9 cellular contexts compared by ENCODE assay signal in the genomic region with DNA sequence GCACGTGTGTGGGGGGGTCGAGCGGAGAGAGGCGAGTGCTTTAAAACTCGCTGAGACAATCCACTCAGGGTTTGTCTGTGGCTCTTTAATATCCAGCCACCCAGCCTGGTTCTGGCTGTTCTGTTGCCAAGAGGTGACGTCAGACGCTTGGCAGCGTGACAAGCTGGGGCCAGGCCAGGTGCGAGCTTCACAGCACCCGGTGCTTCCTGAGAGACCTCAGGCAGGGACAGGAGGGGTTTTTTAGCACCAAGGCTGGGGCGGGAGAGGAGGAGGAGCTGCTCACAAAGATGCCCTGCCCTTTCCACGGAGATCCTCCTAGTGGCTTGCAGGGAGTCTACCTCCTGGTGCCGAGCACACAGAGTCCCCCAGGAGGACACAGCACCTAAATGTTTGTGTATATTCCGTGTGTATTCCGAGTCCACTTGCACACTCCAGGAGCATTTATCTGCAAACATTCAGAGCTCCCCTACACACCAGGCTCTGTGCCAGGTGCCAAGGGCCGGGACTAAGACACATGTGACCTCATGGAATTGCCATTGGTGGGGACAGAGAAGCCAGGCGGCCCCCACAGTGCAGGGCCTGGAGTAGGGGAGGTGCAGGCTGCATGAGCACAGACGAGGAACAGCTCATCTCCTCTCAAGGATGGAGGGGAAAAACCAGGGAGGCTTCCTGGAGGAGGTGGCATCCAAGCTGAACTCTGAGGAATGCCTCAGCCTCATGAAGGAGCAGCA.
DNase-seq lines count a peak whose midpoint lies in the region; ATAC-seq, FAIRE-seq and TF ChIP-seq lines count a peak whose summit lies in the region.
"Had no signal": no experiment of that assay in that cellular context is flagged by ENCODE, and none has a peak within 500 bp of the region (broad histone marks: within the 10 kb centered on the region; RNA-seq: fewer than 3 reads in every experiment).

No MANE protein-coding gene starts in this region.

- intact Hi-C loops in tibial artery (cut with DNase I; ENCODE audit: low total_unique reads): no loop called here

- TF ChIP-seq CTCF in choroid plexus epithelial cell (conservative IDR thresholded peaks at IDR 0.05; ENCODE audit: low read depth, low read length) (no peak), tibial artery (IDR thresholded peaks at IDR 0.05) (no peak), GM20000 (IDR thresholded peaks at IDR 0.05; ENCODE audit: extremely low read depth, missing control alignments) (no peak)

- H3K36me3 ChIP-seq in tibial artery: no peaks in the 10 kb centered on the region

- no peak overlapping the region for H3K4me3 ChIP-seq in choroid plexus epithelial cell (ENCODE audit: low read depth, low read length)
- H3K4me3 ChIP-seq in tibial artery: no peak overlapping the region
- H3K4me3 ChIP-seq: skin epidermis had no signal

- CTCF ChIA-PET in HEK293T (lab: Yijun Ruan, JAX): no interaction called here

- peaks cover 0 to 62% of the 10 kb centered on the region in 2 donors for H3K27me3 ChIP-seq in tibial artery

- POLR2A ChIA-PET in HEK293T (lab: Yijun Ruan, JAX): no interaction called here

- peaks cover 0 to 5% (median 0%) of the 10 kb centered on the region in 4 donors for H3K4me1 ChIP-seq in tibial artery

- H3K27ac ChIP-seq in tibial artery: no peak overlapping the region
- H3K27ac ChIP-seq: skin epidermis had no signal

- DNase-seq in H54 (ENCODE audit: insufficient read length, low spot score) (peak; percentile 82), NCI-H2171 treated with DMSO at 0.1 percent for 48 hours (lab: John Stamatoyannopoulos, UW) (peak; percentile 99), choroid plexus epithelial cell (ENCODE audit: low read depth) (peak; percentile 11), pons (ENCODE audit: low spot score) (peak; percentile 32), tibial artery (no peak), HEK293T (ENCODE audit: extremely low spot score) (no peak), GM20000 (ENCODE audit: low spot score) (no peak)

- no peak for ATAC-seq in HG03108 (IDR thresholded peaks at IDR 0.05; ENCODE audit: unreplicated experiment)

- peak; percentile 43 for FAIRE-seq in H54 (lab: Jason Lieb, UNC)

- TF ChIP-seq POLR2A in H54 (IDR thresholded peaks at IDR 0.05; ENCODE audit: low read depth, low read length): no peak

- H3K9me3 ChIP-seq in tibial artery: no peaks in the 10 kb centered on the region

TF ChIP-seq in HEK293T, 16 proteins besides CTCF, POLR2A, EP300 and RAD21:
- TF ChIP-seq SUZ12 (IDR thresholded peaks at IDR 0.05) (no peak), ELF4 (IDR thresholded peaks at IDR 0.05) (no peak), NFRKB (IDR thresholded peaks at IDR 0.05) (no peak), HDGF (IDR thresholded peaks at IDR 0.05; ENCODE audit: borderline replicate concordance) (no peak), CTBP1 (IDR thresholded peaks at IDR 0.05; ENCODE audit: borderline replicate concordance) (no peak), FOXK2 (IDR thresholded peaks at IDR 0.05) (no peak), FOXM1 (IDR thresholded peaks at IDR 0.05; ENCODE audit: borderline replicate concordance) (no peak), ARNT (IDR thresholded peaks at IDR 0.05) (no peak), TARDBP (IDR thresholded peaks at IDR 0.05) (no peak), BHLHE40 (IDR thresholded peaks at IDR 0.05; ENCODE audit: borderline replicate concordance) (no peak), LEF1 (IDR thresholded peaks at IDR 0.05; ENCODE audit: borderline replicate concordance) (no peak), ZNF384 (IDR thresholded peaks at IDR 0.05) (no peak), FOXA1 (IDR thresholded peaks at IDR 0.05) (no peak), L3MBTL2 (conservative IDR thresholded peaks at IDR 0.05) (no peak), SP1 (IDR thresholded peaks at IDR 0.05) (no peak)
- TF ChIP-seq, protein P1, sequence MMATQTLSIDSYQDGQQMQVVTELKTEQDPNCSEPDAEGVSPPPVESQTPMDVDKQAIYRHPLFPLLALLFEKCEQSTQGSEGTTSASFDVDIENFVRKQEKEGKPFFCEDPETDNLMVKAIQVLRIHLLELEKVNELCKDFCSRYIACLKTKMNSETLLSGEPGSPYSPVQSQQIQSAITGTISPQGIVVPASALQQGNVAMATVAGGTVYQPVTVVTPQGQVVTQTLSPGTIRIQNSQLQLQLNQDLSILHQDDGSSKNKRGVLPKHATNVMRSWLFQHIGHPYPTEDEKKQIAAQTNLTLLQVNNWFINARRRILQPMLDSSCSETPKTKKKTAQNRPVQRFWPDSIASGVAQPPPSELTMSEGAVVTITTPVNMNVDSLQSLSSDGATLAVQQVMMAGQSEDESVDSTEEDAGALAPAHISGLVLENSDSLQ (IDR thresholded peaks at IDR 0.05): no peak

Comparison
In these comparisons a context has a peak if more than half of its experiments do, and no peak if none do; other contexts are left out.
1. DNase-seq: peak in H54 (single experiment), NCI-H2171 treated with DMSO at 0.1 percent for 48 hours (single experiment), choroid plexus epithelial cell (single experiment) and pons (single experiment); none in tibial artery (0 of 2), HEK293T (single experiment) and GM20000 (single experiment).